Comparison of ENCODE assay signal across 21 cellular contexts in the genomic region with DNA sequence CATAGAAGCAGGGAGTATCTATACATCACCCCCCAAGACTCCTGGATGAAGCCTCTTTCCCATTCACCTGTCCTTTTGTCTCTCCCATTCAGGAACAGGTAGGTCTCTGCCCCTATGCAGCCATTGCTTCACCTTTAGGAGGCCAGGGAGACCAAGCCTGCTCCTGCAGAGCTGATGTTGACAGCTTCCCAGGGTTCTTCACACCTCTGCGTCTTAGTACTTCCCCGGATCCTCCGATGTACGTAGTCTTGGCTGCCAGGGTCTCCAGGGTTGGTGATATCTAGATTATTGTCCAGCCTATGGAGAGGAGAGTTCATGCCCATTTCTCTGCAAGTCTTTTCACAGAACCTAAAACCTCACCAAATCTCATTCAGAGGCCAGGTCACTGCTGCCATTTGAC.
"Had no signal": no experiment of that assay in that cellular context is flagged by ENCODE, and none has a peak within 500 bp of the region (broad histone marks: within the 10 kb centered on the region; RNA-seq: fewer than 3 reads in every experiment).

No MANE protein-coding gene starts in this region.

- H3K27me3 ChIP-seq: MG63, SJCRH30 had no signal

- H3K4me1 ChIP-seq: SJCRH30 had no signal

- DNase-seq: Karpas-422, KBM-7, MG63, NCI-H1092, NCI-H1105 treated with DMSO at 0.1 percent for 48 hours, NCI-H1417 treated with DMSO at 0.1 percent for 48 hours, NCI-H146, NCI-H1694 treated with DMSO at 0.1 percent for 48 hours, NCI-H1930, NCI-H2081, NCI-H2107, NCI-H2227 treated with DMSO at 0.1 percent for 48 hours, NCI-H524, NCI-H526 treated with DMSO at 0.1 percent for 48 hours, NCI-H748 treated with DMSO at 0.1 percent for 48 hours, SHP77 treated with DMSO at 0.1 percent for 48 hours, SJCRH30 had no signal

- FAIRE-seq: HTR-8/SVneo had no signal

- H3K4me3 ChIP-seq: MG63, SJCRH30 had no signal

- ATAC-seq: SK-N-SH treated with all-trans-retinoic acid at 6 μM for 48 hours had no signal

- H3K36me3 ChIP-seq: MG63, SJCRH30 had no signal

- H3K27ac ChIP-seq: HL-60, RWPE1, SJCRH30 had no signal

- H3K9me3 ChIP-seq: MG63, SJCRH30 had no signal
